In the genomic region with DNA sequence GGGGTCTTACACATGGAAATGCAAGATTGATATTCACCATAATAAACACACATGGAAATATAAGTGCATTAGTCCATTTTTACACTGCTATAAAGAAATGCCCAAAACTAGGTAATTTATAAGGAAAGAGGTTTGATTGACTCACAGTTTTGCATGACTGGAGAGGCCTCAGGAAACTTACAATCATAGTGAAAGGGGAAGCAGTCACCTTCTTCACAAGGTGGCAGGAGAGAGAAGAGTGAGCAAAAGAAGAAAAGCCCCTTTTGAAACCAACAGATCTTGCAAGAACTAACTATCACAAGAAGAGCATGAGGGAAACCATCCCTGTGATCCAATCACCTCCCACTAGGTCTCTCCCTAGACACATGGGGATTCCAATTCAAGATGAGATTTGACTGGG, we compare ENCODE assay signal across 9 cellular contexts.
"Had no signal": no experiment of that assay in that cellular context is flagged by ENCODE, and none has a peak within 500 bp of the region (broad histone marks: within the 10 kb centered on the region; RNA-seq: fewer than 3 reads in every experiment).

No MANE protein-coding gene starts in this region.

- H3K4me3 ChIP-seq: GM23248, HAP-1, K562 had no signal

- H3K27ac Mint-ChIP-seq: HFFc6 had no signal

- H3K4me3 Mint-ChIP-seq: HFFc6 had no signal

- ATAC-seq: HCT116, K562 had no signal

- DNase-seq: GM23248, GOT3, H7, HFFc6, IMR-90, KG1 had no signal
